Comparison of ENCODE assay signal across 8 cellular contexts in the genomic region with DNA sequence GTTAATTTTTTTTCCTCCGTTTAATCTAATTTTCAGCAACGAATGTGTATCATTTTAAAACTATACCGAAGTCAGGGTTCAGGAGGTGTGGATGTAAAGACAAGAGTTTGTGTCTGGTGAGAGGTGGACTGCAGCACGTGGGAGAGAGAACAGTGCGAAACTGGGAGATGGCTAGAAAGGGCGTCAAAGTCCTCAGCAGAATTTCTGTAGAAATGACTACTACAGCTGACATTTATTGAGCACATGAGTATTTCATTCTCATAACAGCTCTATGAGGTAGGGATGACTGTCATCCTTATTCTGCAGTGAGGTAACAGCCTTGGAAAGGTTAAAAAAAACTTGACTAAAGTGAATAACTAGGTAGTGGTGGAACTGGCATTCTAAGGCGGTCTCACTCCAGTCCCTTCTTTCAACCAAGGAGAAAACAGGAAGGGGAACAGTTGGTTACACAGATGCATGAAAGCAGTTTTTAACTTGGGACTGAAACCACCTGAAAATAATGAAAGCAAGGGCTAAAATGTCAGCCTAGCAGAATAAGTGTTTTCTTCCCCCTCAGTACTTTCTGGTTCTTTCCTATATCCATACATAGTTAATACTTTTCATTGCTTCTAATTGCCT. TPM values are rescaled to one million over a fixed set of nuclear protein-coding genes. Genes with fewer than 3 reads are reported as not detected.
DNase-seq lines count a peak whose midpoint lies in the region; ATAC-seq and TF ChIP-seq lines count a peak whose summit lies in the region.

No MANE protein-coding gene starts in this region.

- peak; percentile 34 for ATAC-seq in GM21717 (IDR thresholded peaks at IDR 0.05; ENCODE audit: unreplicated experiment)
- ATAC-seq in GM19035 (IDR thresholded peaks at IDR 0.05; ENCODE audit: unreplicated experiment): no peak

- peaks cover 7% of the 10 kb centered on the region for H3K4me1 Mint-ChIP-seq in Calu3 (ENCODE audit: low read depth, unreplicated experiment)
- peaks cover 38% of the 10 kb centered on the region for H3K4me1 Mint-ChIP-seq in brain
- peaks cover 15% of the 10 kb centered on the region for H3K4me1 Mint-ChIP-seq in mesothelial cell of epicardium

- intact Hi-C loops in Calu3 (cut with micrococcal nuclease; ENCODE audit: unreplicated experiment) (no loop called here), OCI-LY7 (cut with micrococcal nuclease; ENCODE audit: unreplicated experiment) (loop anchor here (2.0 to 10.0 kb wide), 4 partner anchors 61 to 852 kb away; a partner anchor contains a TSS)

- H2AFZ ChIP-seq in OCI-LY7 (ENCODE audit: low read length): peak overlapping the region; percentile 72; the same call in 1 of the 2 replicates

- H3K9me2 ChIP-seq in OCI-LY7 (ENCODE audit: insufficient read depth, low read length): no peaks in the 10 kb centered on the region

- H3K27ac Mint-ChIP-seq in Calu3 (ENCODE audit: unreplicated experiment) (no peak overlapping the region), brain (peak overlapping the region; percentile 76 to 95 (median 88)), mesothelial cell of epicardium (peak overlapping the region; percentile 72)

- H3K27ac ChIP-seq in OCI-LY7 (ENCODE audit: low read depth, low read length, poor library complexity, severe bottlenecking): peak overlapping the region; percentile 58
- H3K27ac ChIP-seq in substantia nigra (ENCODE audit: low read depth, low read length, poor library complexity, severe bottlenecking): peak overlapping the region; percentile 83

- H3K9me3 ChIP-seq in OCI-LY7 (ENCODE audit: low read length): no peaks in the 10 kb centered on the region

- H3K27me3 Mint-ChIP-seq in Calu3 (ENCODE audit: unreplicated experiment) (no peaks in the 10 kb centered on the region), brain (peaks cover 3% of the 10 kb centered on the region), mesothelial cell of epicardium (ENCODE audit: low read depth) (no peaks in the 10 kb centered on the region)

- peaks cover 11% of the 10 kb centered on the region; the same call in 1 of the 2 replicates for H3K79me2 ChIP-seq in OCI-LY7 (ENCODE audit: insufficient read depth, low read depth, low read length)

- H3K4me2 ChIP-seq in OCI-LY7 (ENCODE audit: low read length): peak overlapping the region; percentile 79

- no peaks in the 10 kb centered on the region for H3K36me3 ChIP-seq in OCI-LY7 (ENCODE audit: insufficient read depth, low read length)

- CTCF ChIA-PET in Calu3 (lab: Charles Lee): no interaction called here
- CTCF ChIA-PET in OCI-LY7 (lab: Charles Lee; ENCODE audit: unreplicated experiment): no interaction called here

- H4K20me1 ChIP-seq in OCI-LY7 (ENCODE audit: insufficient read depth, low read length): no peaks in the 10 kb centered on the region

- peaks cover 21% of the 10 kb centered on the region for H3K4me1 ChIP-seq in OCI-LY7 (ENCODE audit: insufficient read depth, low read length, poor library complexity, severe bottlenecking)

- TF ChIP-seq CTCF in Calu3 (IDR thresholded peaks at IDR 0.05; ENCODE audit: unreplicated experiment): no peak
- TF ChIP-seq CTCF in OCI-LY7 (conservative IDR thresholded peaks at IDR 0.05; ENCODE audit: low read length): no peak
- TF ChIP-seq CTCF in brain (conservative IDR thresholded peaks at IDR 0.05): no peak
- TF ChIP-seq CTCF in mesothelial cell of epicardium (IDR thresholded peaks at IDR 0.05; ENCODE audit: unreplicated experiment): no peak

- DNase-seq in Calu3 (no peak), OCI-LY7 (ENCODE audit: low spot score) (peak; percentile 60), mesothelial cell of epicardium (ENCODE audit: low spot score in 2 of 2, unreplicated experiment in 2 of 2) (no peak), substantia nigra (lab: John Stamatoyannopoulos, UW) (peak in 1 of 49 donors; percentile 6), ecto neural progenitor cell (ENCODE audit: low spot score) (no peak)

- H3K4me3 Mint-ChIP-seq in Calu3 (ENCODE audit: low read depth, unreplicated experiment) (peak overlapping the region; percentile 66), brain (peak overlapping the region; percentile 81 to 89 (median 86)), mesothelial cell of epicardium (peak overlapping the region; percentile 82)

- BruUV-seq in Calu3 (replicated peaks; lab: Mats Ljungman, UMichigan) (no TSS peak), OCI-LY7 (replicated peaks; lab: Mats Ljungman, UMichigan) (TSS peak; percentile 78)

- POLR2A ChIA-PET in OCI-LY7 (lab: Charles Lee): interaction anchor here (1.0 kb wide), 1 partner anchor 291 kb away, joined by 3 read pairs; no protein-coding TSS in a partner anchor

- H3K9me3 Mint-ChIP-seq in Calu3 (ENCODE audit: low read depth, unreplicated experiment) (no peaks in the 10 kb centered on the region), brain (no peaks in the 10 kb centered on the region), mesothelial cell of epicardium (no peaks in the 10 kb centered on the region)

- H3K36me3 Mint-ChIP-seq in Calu3 (ENCODE audit: insufficient read depth, unreplicated experiment): peaks cover 7% of the 10 kb centered on the region
- no peaks in the 10 kb centered on the region for H3K36me3 Mint-ChIP-seq in brain
- H3K36me3 Mint-ChIP-seq in mesothelial cell of epicardium: no peaks in the 10 kb centered on the region

- H3K4me3 ChIP-seq in OCI-LY7 (ENCODE audit: low read depth, low read length, poor library complexity, severe bottlenecking): peak overlapping the region; percentile 81

RNA-seq across cellular contexts. Expression of a gene that starts 0.6 kb away (rescaled TPM):
- 2.8 and 3.1 TPM in 2 replicates for total RNA-seq in Calu3 (2022)
- total RNA-seq in OCI-LY7 (2014; rRNA removed; shearing (Covaris generic)): 6.3 and 8.3 TPM in 2 replicates
- total RNA-seq in OCI-LY7 (2022): 11.6 and 13.5 TPM in 2 replicates
- polyA plus RNA-seq in brain (ENCODE audit: insufficient read depth, low read depth, low replicate concordance): 4.9 TPM
- 6.8 to 8.6 TPM (median 7.7 TPM) in 3 replicates for total RNA-seq in mesothelial cell of epicardium
